In the genomic region with DNA sequence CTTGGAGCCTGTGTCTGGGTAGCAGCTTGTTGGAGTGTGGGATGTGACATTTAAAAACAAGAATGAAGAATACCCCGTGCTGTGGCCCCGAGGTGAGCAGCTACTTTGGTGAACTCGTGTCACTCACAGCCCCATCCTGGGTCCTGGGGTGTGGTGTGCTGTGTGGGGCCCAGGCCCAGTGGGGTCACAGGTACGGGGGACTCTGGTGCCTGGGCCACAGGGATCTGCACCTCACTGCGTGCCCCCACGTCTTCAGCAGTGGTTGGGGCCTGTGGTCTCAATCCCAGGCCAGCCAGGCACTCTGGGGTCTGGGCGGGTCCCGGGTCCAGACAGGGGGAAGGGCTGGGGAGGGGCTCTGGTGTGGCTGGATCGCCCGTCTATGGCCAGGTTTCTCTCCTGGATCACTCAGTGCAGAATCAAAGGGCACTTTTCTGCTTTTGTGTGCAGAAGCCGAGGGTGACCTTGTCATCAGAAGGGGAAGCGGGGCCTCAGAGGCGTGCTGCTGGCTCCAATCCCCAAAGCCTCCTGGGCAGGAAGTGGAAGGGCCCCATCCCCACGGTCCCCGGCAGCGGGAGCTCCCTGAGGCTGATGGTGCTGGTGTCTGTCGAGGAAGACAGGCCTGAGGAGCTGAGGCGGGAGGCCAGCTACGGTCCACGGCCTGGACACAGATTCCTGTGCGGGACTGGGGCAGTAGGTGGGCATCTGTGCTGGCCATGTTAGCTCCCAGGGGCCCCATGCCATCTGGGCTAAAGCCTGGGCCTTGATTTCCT, we compare ENCODE assay signal across 9 cellular contexts. TPM values are rescaled to one million over a fixed set of nuclear protein-coding genes. Genes with fewer than 3 reads are reported as not detected.
DNase-seq lines count a peak whose midpoint lies in the region; ATAC-seq and TF ChIP-seq lines count a peak whose summit lies in the region.
"Had no signal": no experiment of that assay in that cellular context is flagged by ENCODE, and none has a peak within 500 bp of the region (broad histone marks: within the 10 kb centered on the region; RNA-seq: fewer than 3 reads in every experiment).

No MANE protein-coding gene starts in this region.

- H3K36me3 ChIP-seq in Loucy (ENCODE audit: insufficient read depth, low read length): no peaks in the 10 kb centered on the region

- H3K9me2 ChIP-seq in Loucy (replicated peaks; ENCODE audit: low read depth, low read length): no peaks in the 10 kb centered on the region

- H3K79me2 ChIP-seq in Loucy (ENCODE audit: insufficient read depth, low read length): no peaks in the 10 kb centered on the region

- DNase-seq in AML-193 (lab: John Stamatoyannopoulos, UW): peak; percentile 30 to 39
- DNase-seq in activated T-cell treated with anti-CD3 and anti-CD28 coated beads, Interleukin-2, amount 50 U/mL, for 24 hours: peak; percentile 56
- peak; percentile 43 for DNase-seq in left lobe of liver (ENCODE audit: low spot score)
- DNase-seq in DMS114 treated with DMSO at 0.1 percent for 48 hours (lab: John Stamatoyannopoulos, UW; ENCODE audit: unreplicated experiment): no peak
- DNase-seq in NK-92 treated with Interleukin-12 subunit alpha and Interleukin-12 subunit beta, amount 100 ng/mL, for 24 hours (lab: John Stamatoyannopoulos, UW): no peak
- DNase-seq in NCI-H146 treated with DMSO at 0.1 percent for 48 hours (lab: John Stamatoyannopoulos, UW; ENCODE audit: unreplicated experiment): no peak
- DNase-seq: anterior cingulate cortex had no signal

- peak overlapping the region; percentile 42 for H3K4me2 ChIP-seq in Loucy (ENCODE audit: low read depth, low read length, poor library complexity, severe bottlenecking)

- peaks cover 50% of the 10 kb centered on the region for H3K4me1 Mint-ChIP-seq in activated T-cell treated with anti-CD3 and anti-CD28 coated beads, Interleukin-2, amount 50 U/mL, for 24 hours (ENCODE audit: low read depth)

- no peak overlapping the region for H3K4me3 ChIP-seq in Loucy (ENCODE audit: low read length, poor library complexity, severe bottlenecking)

- H3K4me3 Mint-ChIP-seq in activated T-cell treated with anti-CD3 and anti-CD28 coated beads, Interleukin-2, amount 50 U/mL, for 24 hours: peak overlapping the region; percentile 46

- H4K20me1 ChIP-seq in Loucy (ENCODE audit: insufficient read depth, low read length, poor library complexity, severe bottlenecking): no peaks in the 10 kb centered on the region

- peak overlapping the region; percentile 32; the same call in 1 of the 2 replicates for H2AFZ ChIP-seq in Loucy (ENCODE audit: low read length)

- no peak for TF ChIP-seq CTCF in Loucy (conservative IDR thresholded peaks at IDR 0.05; ENCODE audit: low read length)

- peaks cover 34% of the 10 kb centered on the region for H3K4me1 ChIP-seq in Loucy (ENCODE audit: insufficient read depth, low read length, poor library complexity, severe bottlenecking)

- peaks cover 4% of the 10 kb centered on the region for H3K36me3 Mint-ChIP-seq in activated T-cell treated with anti-CD3 and anti-CD28 coated beads, Interleukin-2, amount 50 U/mL, for 24 hours (ENCODE audit: low read depth)

- no peaks in the 10 kb centered on the region for H3K9me3 Mint-ChIP-seq in activated T-cell treated with anti-CD3 and anti-CD28 coated beads, Interleukin-2, amount 50 U/mL, for 24 hours

- peak overlapping the region; percentile 88 for H3K27ac Mint-ChIP-seq in activated T-cell treated with anti-CD3 and anti-CD28 coated beads, Interleukin-2, amount 50 U/mL, for 24 hours

- H3K27me3 Mint-ChIP-seq in activated T-cell treated with anti-CD3 and anti-CD28 coated beads, Interleukin-2, amount 50 U/mL, for 24 hours: no peaks in the 10 kb centered on the region

- H3K9me3 ChIP-seq in Loucy (ENCODE audit: insufficient read depth, low read depth, low read length): no peaks in the 10 kb centered on the region

- no peak for ATAC-seq in left lobe of liver
- ATAC-seq in GM21619 (IDR thresholded peaks at IDR 0.05; ENCODE audit: unreplicated experiment): no peak

- H3K27me3 ChIP-seq in Loucy (ENCODE audit: insufficient read depth, low read length, poor library complexity, severe bottlenecking): no peaks in the 10 kb centered on the region

- peak overlapping the region; percentile 52 for H3K9ac ChIP-seq in Loucy (ENCODE audit: low read depth, low read length, poor library complexity, severe bottlenecking)

- H3F3A ChIP-seq in Loucy (ENCODE audit: low read depth): no peaks in the 10 kb centered on the region

RNA-seq across cellular contexts. Expression of a gene that starts 1.4 kb away (rescaled TPM):
- 0.53 TPM for total RNA-seq in left lobe of liver

RNA-seq across cellular contexts. Expression of a gene that starts 40.2 kb away (rescaled TPM):
- total RNA-seq in left lobe of liver: 13.7 TPM

RNA-seq across cellular contexts. Expression of a gene that starts 56.0 kb away (rescaled TPM):
- total RNA-seq in left lobe of liver: not detected

RNA-seq across cellular contexts. Expression of a gene that starts 58.4 kb away (rescaled TPM):
- total RNA-seq in left lobe of liver: 40.6 TPM

Comparison
In these comparisons a context has a peak if more than half of its experiments do, and no peak if none do; other contexts are left out.
1. DNase-seq: peak in AML-193 (2 of 2), activated T-cell treated with anti-CD3 and anti-CD28 coated beads, Interleukin-2, amount 50 U/mL, for 24 hours (single experiment) and left lobe of liver (single experiment); none in DMS114 treated with DMSO at 0.1 percent for 48 hours (single experiment), NK-92 treated with Interleukin-12 subunit alpha and Interleukin-12 subunit beta, amount 100 ng/mL, for 24 hours (single experiment) and NCI-H146 treated with DMSO at 0.1 percent for 48 hours (single experiment).